In the genomic region with DNA sequence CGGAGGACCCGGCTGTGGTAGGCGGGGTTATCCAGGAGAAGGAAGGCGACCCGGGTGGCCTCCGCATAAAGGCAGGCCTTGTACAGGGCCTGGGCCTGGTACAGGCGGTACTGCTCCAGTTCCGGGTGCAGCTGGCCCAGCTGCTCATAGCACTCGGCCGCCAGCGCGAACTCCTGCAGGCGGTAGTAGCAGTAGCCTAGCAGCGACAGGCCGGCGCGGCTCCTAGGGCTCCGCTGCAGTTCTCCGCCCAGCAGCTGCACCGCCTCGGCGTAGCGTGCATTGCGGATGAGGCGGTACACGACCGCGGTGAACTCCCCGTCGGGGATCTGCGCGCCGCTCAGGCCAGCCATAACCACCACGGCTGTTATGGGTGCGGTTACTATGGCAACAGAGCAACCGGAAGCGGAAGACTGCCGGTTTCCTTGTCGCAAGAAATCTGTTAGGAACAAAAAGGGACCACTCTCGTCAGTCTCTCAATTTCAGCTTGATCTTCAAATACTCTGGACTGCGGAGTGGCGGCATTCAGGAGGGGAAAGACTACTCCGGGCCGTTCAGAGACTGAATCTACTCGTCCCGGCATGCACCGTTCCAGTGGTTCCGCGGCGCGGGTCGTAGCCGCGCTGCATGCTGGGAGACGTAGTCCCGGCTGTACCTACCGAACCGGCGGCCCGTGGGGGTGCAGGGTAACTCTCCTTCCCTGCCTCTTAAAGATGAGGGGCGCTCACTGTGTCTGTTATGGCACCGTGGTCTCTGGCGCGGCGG, we compare ENCODE assay signal across 8 cellular contexts.
A peak's percentile ranks its signal among the peaks of the same experiment; 100 is the strongest.
DNase-seq lines count a peak whose midpoint lies in the region; ATAC-seq and TF ChIP-seq lines count a peak whose summit lies in the region.

No MANE protein-coding gene starts in this region.

- DNase-seq in NCI-H1694 treated with DMSO at 0.1 percent for 48 hours (lab: John Stamatoyannopoulos, UW) (peak; percentile 97), T-helper 2 cell (peak; percentile 77 to 96 (median 88)), anterior cingulate cortex (lab: John Stamatoyannopoulos, UW) (peak in 57 of 58 donors; percentile 57 to 96 (median 89)), right cardiac atrium (peak; percentile 88 to 95 (median 94)), psoas muscle (peak; percentile 88 to 92)

- H3K27ac ChIP-seq in right cardiac atrium (ENCODE audit: low read length) (peak overlapping the region; percentile 92), psoas muscle (peak overlapping the region; percentile 96), urinary bladder (ENCODE audit: low read depth) (peak overlapping the region; percentile 87)

- H3K4me3 ChIP-seq in right cardiac atrium (ENCODE audit: low read length), result peak overlapping the region; percentile 81
- peak overlapping the region; percentile 96 for H3K4me3 ChIP-seq in psoas muscle
- peak overlapping the region; percentile 76 for H3K4me3 ChIP-seq in urinary bladder (ENCODE audit: low read depth, low read length)

- H3K27me3 ChIP-seq in right cardiac atrium (ENCODE audit: control insufficient read depth, insufficient read depth) (no peaks in the 10 kb centered on the region), psoas muscle (ENCODE audit: insufficient read depth in 3 of 3, low read length in 2 of 3) (no peaks in the 10 kb centered on the region)

- no peak for TF ChIP-seq CTCF in psoas muscle (IDR thresholded peaks at IDR 0.05)

- WGBS in right cardiac atrium, result under 1% methylated on average over 65 of the region's 65 CpGs
- WGBS in psoas muscle, 3 donors, result 0 to 1% (median 0%) methylated on average over 48 to 65 of the region's 65 CpGs
- under 1% methylated on average over 65 of the region's 65 CpGs for WGBS in urinary bladder

- no peaks in the 10 kb centered on the region for H3K9me3 ChIP-seq in right cardiac atrium (ENCODE audit: control insufficient read depth, low read length)
- no peaks in the 10 kb centered on the region for H3K9me3 ChIP-seq in psoas muscle

- H3K4me1 ChIP-seq in right cardiac atrium (ENCODE audit: control insufficient read depth, insufficient read depth, low read length) (peaks cover 3% of the 10 kb centered on the region), psoas muscle (peaks cover 4% of the 10 kb centered on the region), urinary bladder (ENCODE audit: insufficient read depth) (no peaks in the 10 kb centered on the region)

- TF ChIP-seq POLR2A in GM18505 (IDR thresholded peaks at IDR 0.05; ENCODE audit: borderline replicate concordance, extremely low read depth, insufficient read depth, insufficient read length), result no peak

- intact Hi-C loops in right cardiac atrium (cut with DNase I), result no loop called here
- intact Hi-C loops in psoas muscle (cut with DNase I), result loop anchor here in 1 of 2 donors (5.0 kb wide), 1 partner anchor 65 kb away; a partner anchor contains a TSS

- ATAC-seq in GM18505 (IDR thresholded peaks at IDR 0.05; ENCODE audit: unreplicated experiment) (peak; percentile 95), HG02938 (IDR thresholded peaks at IDR 0.05; ENCODE audit: unreplicated experiment) (peak; percentile 92), right cardiac atrium (peak; percentile 99), psoas muscle (peak; percentile 96 to 99 (median 98))

- H3K36me3 ChIP-seq in psoas muscle (ENCODE audit: insufficient read depth in 1 of 2, low read depth in 1 of 2) (no peaks in the 10 kb centered on the region), urinary bladder (ENCODE audit: insufficient read depth) (no peaks in the 10 kb centered on the region)

Comparison
In these comparisons a context has a peak if more than half of its experiments do, and no peak if none do; other contexts are left out.
1. Peak in every context shown above with its lines: DNase-seq, ATAC-seq, H3K4me3 ChIP-seq and H3K27ac ChIP-seq.